9 cellular contexts compared by ENCODE assay signal in the genomic region with DNA sequence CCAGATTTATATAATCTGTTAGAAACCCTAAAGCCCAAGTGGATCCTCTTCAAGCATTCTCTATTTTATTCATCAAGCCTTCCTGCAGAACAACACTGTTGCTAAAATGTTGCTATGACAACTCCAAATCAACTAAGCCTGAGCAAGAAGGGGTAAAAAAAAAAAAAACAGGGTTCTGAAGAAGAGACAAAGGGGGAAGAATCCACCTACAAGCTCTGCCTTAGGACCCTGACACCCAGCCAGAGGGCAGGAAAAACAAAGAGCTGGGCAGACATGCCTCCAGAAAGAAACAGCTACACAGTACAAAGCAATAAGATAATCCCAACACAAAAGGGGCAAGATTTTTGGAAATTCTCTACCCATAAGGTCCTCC. TPM values are rescaled to one million over a fixed set of nuclear protein-coding genes. Genes with fewer than 3 reads are reported as not detected.
DNase-seq lines count a peak whose midpoint lies in the region; FAIRE-seq and TF ChIP-seq lines count a peak whose summit lies in the region.
"Had no signal": no experiment of that assay in that cellular context is flagged by ENCODE, and none has a peak within 500 bp of the region (broad histone marks: within the 10 kb centered on the region; RNA-seq: fewer than 3 reads in every experiment).

No MANE protein-coding gene starts in this region.

- H3K4me3 ChIP-seq in keratinocyte (ENCODE audit: control insufficient read depth in 2 of 3, extremely low read depth in 1 of 3, insufficient read depth in 2 of 3, low read depth in 1 of 3, low read length in 3 of 3), result peak overlapping the region; percentile 64 to 88 (median 66)

- H3K9me3 ChIP-seq in keratinocyte (ENCODE audit: control insufficient read depth, low read depth, low read length), result peaks cover 9% of the 10 kb centered on the region

- H3K27ac ChIP-seq in keratinocyte (ENCODE audit: control insufficient read depth, insufficient read depth, low read length) (peak overlapping the region; percentile 96), substantia nigra (ENCODE audit: low read depth, low read length, poor library complexity, severe bottlenecking) (peak overlapping the region; percentile 96)

- H4K20me1 ChIP-seq in keratinocyte (ENCODE audit: control insufficient read depth, extremely low read depth, insufficient read depth, low read length), result no peaks in the 10 kb centered on the region

- no peak for FAIRE-seq in keratinocyte (lab: Jason Lieb, UNC)

- H2AFZ ChIP-seq in keratinocyte (ENCODE audit: control insufficient read depth, low read length), result peak overlapping the region; percentile 64

- peak overlapping the region; percentile 81 for H3K9ac ChIP-seq in keratinocyte (ENCODE audit: control insufficient read depth, extremely low read depth, insufficient read depth, low read length)

- no peaks in the 10 kb centered on the region for H3K9me3 Mint-ChIP-seq in activated naive CD8-positive, alpha-beta T cell treated with anti-CD3 and anti-CD28 coated beads for 36 hours

- H3K9me1 ChIP-seq in keratinocyte (ENCODE audit: control insufficient read depth, extremely low read depth, insufficient read depth, low read length), result no peaks in the 10 kb centered on the region

- peaks cover 17 to 19% of the 10 kb centered on the region in 2 experiments for H3K36me3 ChIP-seq in keratinocyte (ENCODE audit: control insufficient read depth in 2 of 2, extremely low read depth in 1 of 2, insufficient read depth in 2 of 2, low read length in 2 of 2)

- peaks cover 40% of the 10 kb centered on the region for H3K4me1 Mint-ChIP-seq in activated naive CD8-positive, alpha-beta T cell treated with anti-CD3 and anti-CD28 coated beads for 36 hours

- peak overlapping the region; percentile 89 for H3K4me2 ChIP-seq in keratinocyte (ENCODE audit: control insufficient read depth, extremely low read depth, insufficient read depth, low read depth, low read length)

- DNase-seq in SIG-M5 treated with dmso at 0.1 percent for 504 hours (lab: John Stamatoyannopoulos, UW; ENCODE audit: unreplicated experiment) (peak; percentile 71), SIG-M5 (lab: John Stamatoyannopoulos, UW) (no peak), keratinocyte (ENCODE audit: low read depth, low spot score) (no peak), substantia nigra (lab: John Stamatoyannopoulos, UW) (no peak), NCI-H1105 (lab: John Stamatoyannopoulos, UW) (no peak), DMS153 treated with DMSO at 0.1 percent for 48 hours (lab: John Stamatoyannopoulos, UW; ENCODE audit: unreplicated experiment) (no peak), NCI-H2196 treated with DMSO at 0.1 percent for 48 hours (lab: John Stamatoyannopoulos, UW; ENCODE audit: unreplicated experiment) (no peak)
- no peak for DNase-seq in activated naive CD8-positive, alpha-beta T cell treated with anti-CD3 and anti-CD28 coated beads for 36 hours

- no peak for TF ChIP-seq CTCF in keratinocyte (optimal IDR thresholded peaks at IDR 0.05 in 1 of 3, IDR thresholded peaks at IDR 0.05 in 1 of 3, conservative IDR thresholded peaks at IDR 0.05 in 1 of 3; ENCODE audit: extremely low read depth in 1 of 3, insufficient read depth in 2 of 3, low read length in 3 of 3)

- peak overlapping the region; percentile 96 for H3K4me3 Mint-ChIP-seq in activated naive CD8-positive, alpha-beta T cell treated with anti-CD3 and anti-CD28 coated beads for 36 hours

- H3K27ac Mint-ChIP-seq in activated naive CD8-positive, alpha-beta T cell treated with anti-CD3 and anti-CD28 coated beads for 36 hours, result peak overlapping the region; percentile 99

- H3K36me3 Mint-ChIP-seq in activated naive CD8-positive, alpha-beta T cell treated with anti-CD3 and anti-CD28 coated beads for 36 hours, result peaks cover 54% of the 10 kb centered on the region

- H3K27me3 Mint-ChIP-seq in activated naive CD8-positive, alpha-beta T cell treated with anti-CD3 and anti-CD28 coated beads for 36 hours, result no peaks in the 10 kb centered on the region

- no peaks in the 10 kb centered on the region for H3K27me3 ChIP-seq in keratinocyte (ENCODE audit: control insufficient read depth, extremely low read depth, insufficient read depth, low read length)

- H3K79me2 ChIP-seq in keratinocyte (ENCODE audit: control insufficient read depth, insufficient read depth, low read length), result peaks cover 13% of the 10 kb centered on the region

- peaks cover 7% of the 10 kb centered on the region for H3K4me1 ChIP-seq in keratinocyte (ENCODE audit: control insufficient read depth, extremely low read depth, insufficient read depth, low read length)

- dilution Hi-C loops in keratinocyte (cut with MboI; ENCODE audit: extremely low pct_ligation_motif_present, low sequenced_read_pairs), result no loop called here

RNA-seq across cellular contexts. Expression of gene USF1, which starts 1.3 kb away (rescaled TPM):
- total RNA-seq in activated naive CD8-positive, alpha-beta T cell treated with anti-CD3 and anti-CD28 coated beads for 36 hours, result 10 to 100 TPM; 57.0 to 62.0 TPM
- 25.1 to 40.7 TPM (median 31.6 TPM) in 3 replicates for polyA plus RNA-seq in keratinocyte
- polyA plus RNA-seq in keratinocyte (2011; ENCODE audit: low read depth), result 29.0 TPM
- polyA plus RNA-seq in keratinocyte (2011; cell fraction: cytosol; rRNA removed), result 14.4 and 15.5 TPM in 2 replicates
- 72.9 and 81.7 TPM in 2 replicates for polyA plus RNA-seq in keratinocyte (2011; cell fraction: nucleus; rRNA removed)
- 26.9 and 37.1 TPM in 2 replicates for polyA plus RNA-seq in keratinocyte (2012; ENCODE audit: low replicate concordance)
- polyA minus RNA-seq in keratinocyte, result 75.2 to 96.5 TPM (median 79.5 TPM) in 3 replicates
- 43.4 TPM for polyA minus RNA-seq in keratinocyte (2011; cell fraction: cytosol; rRNA and poly(A)+ RNA removed)
- polyA minus RNA-seq in keratinocyte (2011; cell fraction: nucleus; rRNA and poly(A)+ RNA removed), result 18.9 and 30.1 TPM in 2 replicates

RNA-seq across cellular contexts. Expression of gene TSTD1, which starts 5.8 kb away (rescaled TPM):
- total RNA-seq in activated naive CD8-positive, alpha-beta T cell treated with anti-CD3 and anti-CD28 coated beads for 36 hours, result 10 to 100 TPM; 44.8 to 45.7 TPM
- 106 to 128 TPM (median 113 TPM) in 3 replicates for polyA plus RNA-seq in keratinocyte
- polyA plus RNA-seq in keratinocyte (2011; ENCODE audit: low read depth), result 95.0 TPM
- 77.2 and 119 TPM in 2 replicates for polyA plus RNA-seq in keratinocyte (2011; cell fraction: cytosol; rRNA removed)
- polyA plus RNA-seq in keratinocyte (2011; cell fraction: nucleus; rRNA removed), result 56.0 and 60.6 TPM in 2 replicates
- 81.0 and 132 TPM in 2 replicates for polyA plus RNA-seq in keratinocyte (2012; ENCODE audit: low replicate concordance)
- 17.7 to 24.2 TPM (median 19.1 TPM) in 3 replicates for polyA minus RNA-seq in keratinocyte
- 33.0 TPM for polyA minus RNA-seq in keratinocyte (2011; cell fraction: cytosol; rRNA and poly(A)+ RNA removed)
- 8.2 and 9.7 TPM in 2 replicates for polyA minus RNA-seq in keratinocyte (2011; cell fraction: nucleus; rRNA and poly(A)+ RNA removed)

RNA-seq across cellular contexts. Expression of gene F11R, which starts 23.6 kb away (rescaled TPM):
- total RNA-seq in activated naive CD8-positive, alpha-beta T cell treated with anti-CD3 and anti-CD28 coated beads for 36 hours, result 10 to 100 TPM; 12.8 to 13.4 TPM
- polyA plus RNA-seq in keratinocyte, result 201 to 259 TPM (median 224 TPM) in 3 replicates
- 32.4 TPM for polyA plus RNA-seq in keratinocyte (2011; ENCODE audit: low read depth)
- polyA plus RNA-seq in keratinocyte (2011; cell fraction: cytosol; rRNA removed), result 96.8 and 161 TPM in 2 replicates
- 361 and 385 TPM in 2 replicates for polyA plus RNA-seq in keratinocyte (2011; cell fraction: nucleus; rRNA removed)
- 96.9 and 113 TPM in 2 replicates for polyA plus RNA-seq in keratinocyte (2012; ENCODE audit: low replicate concordance)
- 318 to 388 TPM (median 383 TPM) in 3 replicates for polyA minus RNA-seq in keratinocyte
- polyA minus RNA-seq in keratinocyte (2011; cell fraction: cytosol; rRNA and poly(A)+ RNA removed), result 61.6 TPM
- 190 and 363 TPM in 2 replicates for polyA minus RNA-seq in keratinocyte (2011; cell fraction: nucleus; rRNA and poly(A)+ RNA removed)

RNA-seq across cellular contexts. Expression of gene ARHGAP30, which starts 25.2 kb away (rescaled TPM):
- total RNA-seq in activated naive CD8-positive, alpha-beta T cell treated with anti-CD3 and anti-CD28 coated beads for 36 hours, result 100 to 1,000 TPM; 146 to 157 TPM
- polyA plus RNA-seq in keratinocyte, result 0.05 to 0.45 TPM (median 0.16 TPM) in 3 replicates
- 6.6 TPM for polyA plus RNA-seq in keratinocyte (2011; ENCODE audit: low read depth)
- polyA plus RNA-seq in keratinocyte (2011; cell fraction: cytosol; rRNA removed), result 0.05 and 0.06 TPM in 2 replicates
- 0.99 and 1.1 TPM in 2 replicates for polyA plus RNA-seq in keratinocyte (2011; cell fraction: nucleus; rRNA removed)
- polyA plus RNA-seq in keratinocyte (2012; ENCODE audit: low replicate concordance), result 0.29 and 11.6 TPM in 2 replicates
- 0.26 to 0.42 TPM in 2 of 3 replicates, not detected in the other for polyA minus RNA-seq in keratinocyte
- not detected for polyA minus RNA-seq in keratinocyte (2011; cell fraction: cytosol; rRNA and poly(A)+ RNA removed)
- polyA minus RNA-seq in keratinocyte (2011; cell fraction: nucleus; rRNA and poly(A)+ RNA removed), result 0.63 and 0.93 TPM in 2 replicates

RNA-seq across cellular contexts. Expression of gene NECTIN4, which starts 44.8 kb away (rescaled TPM):
- total RNA-seq in activated naive CD8-positive, alpha-beta T cell treated with anti-CD3 and anti-CD28 coated beads for 36 hours, result under 1 TPM; 0.12 to 0.16 TPM
- polyA plus RNA-seq in keratinocyte, result 6.0 to 19.0 TPM (median 8.6 TPM) in 3 replicates
- 60.1 TPM for polyA plus RNA-seq in keratinocyte (2011; ENCODE audit: low read depth)
- 2.6 and 4.3 TPM in 2 replicates for polyA plus RNA-seq in keratinocyte (2011; cell fraction: cytosol; rRNA removed)
- polyA plus RNA-seq in keratinocyte (2011; cell fraction: nucleus; rRNA removed), result 20.7 and 42.1 TPM in 2 replicates
- polyA plus RNA-seq in keratinocyte (2012; ENCODE audit: low replicate concordance), result 2.9 and 144 TPM in 2 replicates
- 7.1 to 52.8 TPM (median 19.4 TPM) in 3 replicates for polyA minus RNA-seq in keratinocyte
- polyA minus RNA-seq in keratinocyte (2011; cell fraction: cytosol; rRNA and poly(A)+ RNA removed), result 6.5 TPM
- polyA minus RNA-seq in keratinocyte (2011; cell fraction: nucleus; rRNA and poly(A)+ RNA removed), result 19.1 and 21.9 TPM in 2 replicates
- total RNA-seq: T-helper 1 cell treated with Interleukin-12 subunit alpha and Interleukin-12 subunit beta and Interleukin-4 antibody, amounts not matched to agents 30 ng/mL and 1 ng/mL, for 36 hours had no signal
